In genomic region chr9:125409637-125410521, GRCh38 we compare ENCODE assay signal across 8 cellular contexts.
DNase-seq lines count a peak whose midpoint lies in the region; ATAC-seq, FAIRE-seq and TF ChIP-seq lines count a peak whose summit lies in the region.
"Had no signal": no experiment of that assay in that cellular context is flagged by ENCODE, and none has a peak within 500 bp of the region (broad histone marks: within the 10 kb centered on the region; RNA-seq: fewer than 3 reads in every experiment).

No MANE protein-coding gene starts in this region.

- H3K27ac ChIP-seq in WERI-Rb-1: no peak overlapping the region

- H3K9me3 ChIP-seq in WERI-Rb-1 (ENCODE audit: severe bottlenecking): peaks cover 2% of the 10 kb centered on the region
- H3K9me3 ChIP-seq: heart right ventricle had no signal

- DNase-seq in ELF-1 (ENCODE audit: low read depth, low spot score) (peak; percentile 76), HuH-7 (ENCODE audit: low spot score) (peak; percentile 100), WERI-Rb-1 (peak; percentile 47), fibroblast of villous mesenchyme (ENCODE audit: low read depth) (peak; percentile 86), urothelium cell line (ENCODE audit: low spot score) (peak; percentile 65), NCI-H2107 treated with DMSO at 0.1 percent for 48 hours (lab: John Stamatoyannopoulos, UW; ENCODE audit: unreplicated experiment) (no peak)
- DNase-seq: heart right ventricle had no signal

- H3K27me3 ChIP-seq in WERI-Rb-1 (ENCODE audit: insufficient read depth, low read depth, severe bottlenecking): no peaks in the 10 kb centered on the region

- no peak for ATAC-seq in GM18858 (IDR thresholded peaks at IDR 0.05; ENCODE audit: unreplicated experiment)

- TF ChIP-seq CTCF in WERI-Rb-1 (IDR thresholded peaks at IDR 0.05; ENCODE audit: low read depth, low read length) (no peak), fibroblast of villous mesenchyme (IDR thresholded peaks at IDR 0.05; ENCODE audit: insufficient read depth, low read depth, low read length) (no peak)

- FAIRE-seq in urothelium cell line (lab: Jason Lieb, UNC): peak; percentile 98

- H3K4me3 ChIP-seq in WERI-Rb-1 (ENCODE audit: low read depth, low read length) (no peak overlapping the region), fibroblast of villous mesenchyme (ENCODE audit: low read depth, low read length) (peak overlapping the region; percentile 67)

- no peaks in the 10 kb centered on the region for H3K36me3 ChIP-seq in WERI-Rb-1
- H3K36me3 ChIP-seq: heart right ventricle had no signal
